In the genomic region with DNA sequence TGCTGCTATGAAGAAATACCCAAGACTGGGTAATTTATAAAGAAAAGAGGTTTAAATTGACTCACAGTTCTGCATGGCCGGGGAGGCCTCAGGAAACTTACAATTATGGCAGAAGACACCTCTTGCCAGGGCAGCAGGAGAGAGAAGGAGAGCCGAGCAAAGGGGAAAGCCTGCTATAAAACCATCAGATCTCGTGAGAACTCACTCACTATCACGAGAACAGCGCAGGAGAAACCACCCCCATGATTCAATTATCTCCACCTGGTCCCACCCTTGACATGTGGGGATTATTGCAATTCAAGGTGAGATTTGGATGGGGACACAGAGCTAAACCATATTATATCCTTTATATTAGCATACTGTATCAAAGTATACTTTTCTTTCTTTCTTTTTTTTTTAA, we compare ENCODE assay signal across 1 cellular context. TPM values are rescaled to one million over a fixed set of nuclear protein-coding genes. Genes with fewer than 3 reads are reported as not detected.
"Had no signal": no experiment of that assay in that cellular context is flagged by ENCODE, and none has a peak within 500 bp of the region (broad histone marks: within the 10 kb centered on the region; RNA-seq: fewer than 3 reads in every experiment).

No MANE protein-coding gene starts in this region.

RNA-seq across cellular contexts. Expression of a gene that starts 42.2 kb away (rescaled TPM):
- polyA plus RNA-seq: IgD-negative memory B cell had no signal
